Comparison of ENCODE assay signal across 28 cellular contexts in genomic region chr2:138589663-138590062, GRCh38.
"Had no signal": no experiment of that assay in that cellular context is flagged by ENCODE, and none has a peak within 500 bp of the region (broad histone marks: within the 10 kb centered on the region; RNA-seq: fewer than 3 reads in every experiment).

No MANE protein-coding gene starts in this region.

- H3K27ac ChIP-seq: ascending aorta, cardiac muscle cell, VCaP had no signal

- ATAC-seq: activated CD8-positive, alpha-beta T cell treated with anti-CD3 and anti-CD28 coated beads for 36 hours; activated naive CD8-positive, alpha-beta T cell treated with anti-CD3 and anti-CD28 coated beads, Interleukin-2, amount 50 U/mL, for 24 hours had no signal

- H3K27me3 ChIP-seq: ascending aorta, cardiac muscle cell had no signal

- H3K36me3 ChIP-seq: cardiac muscle cell had no signal

- FAIRE-seq: bronchial epithelial cell had no signal

- DNase-seq: activated B cell treated with CpG ODN at 0.5 μM for 24 hours; activated CD4-positive, alpha-beta memory T cell treated with anti-CD3 and anti-CD28 coated beads for 36 hours; activated CD4-positive, alpha-beta T cell treated with anti-CD3 and anti-CD28 coated beads for 4 hours; activated CD4-positive, alpha-beta T cell treated with anti-CD3 and anti-CD28 coated beads, Interleukin-2, amount 10 ng/mL, durations not matched to agents 24 days and 14 days; activated CD4-positive, alpha-beta T cell treated with anti-CD3 and anti-CD28 coated beads, Interleukin-2, amount 50 U/mL, for 1 hour; activated CD4-positive, alpha-beta T cell treated with anti-CD3 and anti-CD28 coated beads, Interleukin-2, amount 50 U/mL, for 4 hours; activated CD4-positive, CD25-positive, alpha-beta regulatory T cell treated with anti-CD3 and anti-CD28 coated beads, Interleukin-2, amount 50 U/mL, for 72 hours; activated CD8-positive, alpha-beta memory T cell treated with anti-CD3 and anti-CD28 coated beads, Interleukin-2, amount 50 U/mL, for 4 hours; activated CD8-positive, alpha-beta T cell treated with anti-CD3 and anti-CD28 coated beads for 36 hours; activated effector memory CD4-positive, alpha-beta T cell treated with Interleukin-2 at 50 U/mL for 16 hours; activated gamma-delta T cell; activated naive CD4-positive, alpha-beta T cell treated with anti-CD3 and anti-CD28 coated beads, Interleukin-2, amount 10 ng/mL, durations not matched to agents 7 days and 5 days; activated naive CD4-positive, alpha-beta T cell treated with Interleukin-2 at 50 U/mL for 16 hours; activated naive CD8-positive, alpha-beta T cell treated with anti-CD3 and anti-CD28 coated beads, Interleukin-2, amount 10 ng/mL, durations not matched to agents 7 days and 5 days; activated naive CD8-positive, alpha-beta T cell treated with anti-CD3 and anti-CD28 coated beads, Interleukin-2, amount 50 U/mL, for 24 hours; activated T-cell treated with anti-CD3 and anti-CD28 coated beads for 4 hours; activated T-cell treated with anti-CD3 and anti-CD28 coated beads, Interleukin-2, amount 50 U/mL, for 1 hour; activated T-cell treated with anti-CD3 and anti-CD28 coated beads, Interleukin-2, amount 50 U/mL, for 48 hours; amygdala; anterior cingulate cortex; caudate nucleus; cerebellar nuclear complex; T-helper 2 cell; T-helper 9 cell had no signal

- H3K4me3 ChIP-seq: ascending aorta, cardiac muscle cell had no signal

- H3K4me1 ChIP-seq: ascending aorta had no signal

- H3K9me3 ChIP-seq: ascending aorta had no signal
